Comparison of ENCODE assay signal across 1 cellular context in the genomic region with DNA sequence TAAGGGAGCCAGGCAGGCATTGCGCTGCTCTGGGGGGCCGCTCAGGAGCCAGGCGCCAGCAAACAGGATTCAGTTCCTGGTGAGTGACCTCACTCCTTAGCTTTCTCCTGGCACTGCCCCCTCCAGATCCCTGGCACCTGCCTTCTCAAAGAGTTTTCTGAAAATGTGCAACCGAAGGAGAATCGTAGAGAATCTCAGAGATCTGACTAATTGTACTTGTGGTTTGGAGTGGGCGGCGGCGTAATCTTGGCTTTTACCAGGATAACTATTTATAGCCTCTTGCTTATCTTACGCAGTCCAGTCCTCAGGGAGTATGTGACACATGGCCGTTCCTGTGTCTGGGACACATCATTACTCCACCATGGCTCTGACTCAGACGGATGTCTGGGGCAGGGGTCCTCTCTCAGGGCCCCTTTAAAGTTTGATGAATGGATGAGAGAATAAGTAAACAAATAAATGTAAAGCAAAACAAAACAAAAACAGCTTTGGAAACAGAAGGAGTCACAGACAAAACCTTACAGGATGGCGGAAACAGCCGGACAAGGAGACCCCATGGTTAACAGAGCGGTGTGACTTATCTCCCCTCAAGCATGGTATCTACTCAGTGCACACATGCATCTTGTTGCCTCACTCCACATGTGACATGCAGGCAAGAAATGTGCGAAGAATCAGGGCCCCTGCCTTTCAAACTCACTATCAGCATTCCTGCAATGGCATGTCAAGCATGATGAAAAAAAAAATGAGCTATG.
TF ChIP-seq lines count a peak whose summit lies in the region.

No MANE protein-coding gene starts in this region.

TF ChIP-seq in K562, 482 proteins besides CTCF, POLR2A, EP300 and RAD21 (continued from another document and continues in another):
- TF ChIP-seq, protein P1, sequence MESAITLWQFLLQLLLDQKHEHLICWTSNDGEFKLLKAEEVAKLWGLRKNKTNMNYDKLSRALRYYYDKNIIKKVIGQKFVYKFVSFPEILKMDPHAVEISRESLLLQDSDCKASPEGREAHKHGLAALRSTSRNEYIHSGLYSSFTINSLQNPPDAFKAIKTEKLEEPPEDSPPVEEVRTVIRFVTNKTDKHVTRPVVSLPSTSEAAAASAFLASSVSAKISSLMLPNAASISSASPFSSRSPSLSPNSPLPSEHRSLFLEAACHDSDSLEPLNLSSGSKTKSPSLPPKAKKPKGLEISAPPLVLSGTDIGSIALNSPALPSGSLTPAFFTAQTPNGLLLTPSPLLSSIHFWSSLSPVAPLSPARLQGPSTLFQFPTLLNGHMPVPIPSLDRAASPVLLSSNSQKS (CRISPR knock-in tag; IDR thresholded peaks at IDR 0.05) = no peak
- TF ChIP-seq TEAD4 (IDR thresholded peaks at IDR 0.05; ENCODE audit: low read length) = peak; percentile 91
- no peak for TF ChIP-seq TEAD4 (CRISPR knock-in tag; IDR thresholded peaks at IDR 0.05; ENCODE audit: borderline replicate concordance)
- no peak for TF ChIP-seq SMAD3 (CRISPR knock-in tag; conservative IDR thresholded peaks at IDR 0.05)
- TF ChIP-seq MCM2 (IDR thresholded peaks at IDR 0.05; ENCODE audit: low read depth) = no peak
- no peak for TF ChIP-seq TGIF2 (CRISPR knock-in tag; IDR thresholded peaks at IDR 0.05)
- TF ChIP-seq RBM14 (IDR thresholded peaks at IDR 0.05; ENCODE audit: borderline replicate concordance, insufficient read depth, low read depth, low read length) = no peak
- peak; percentile 93 for TF ChIP-seq CBFA2T3 (IDR thresholded peaks at IDR 0.05)
- no peak for TF ChIP-seq ELF4 (CRISPR knock-in tag; IDR thresholded peaks at IDR 0.05)
- TF ChIP-seq KLF1 (tag; IDR thresholded peaks at IDR 0.05) = no peak
- 0 out of 2 replicates have a peak, but pooled peaks have one; percentile 51 for TF ChIP-seq RNF2 (IDR thresholded peaks at IDR 0.05)
- no peak for TF ChIP-seq NBN (IDR thresholded peaks at IDR 0.05; ENCODE audit: low read depth)
- no peak for TF ChIP-seq BCL6 (CRISPR knock-in tag; IDR thresholded peaks at IDR 0.05)
- no peak for TF ChIP-seq NR2C2 (CRISPR knock-in tag; IDR thresholded peaks at IDR 0.05)
- TF ChIP-seq NR2C2 (tag; IDR thresholded peaks at IDR 0.05) = no peak
- no peak for TF ChIP-seq NCOA6 (IDR thresholded peaks at IDR 0.05)
- no peak for TF ChIP-seq U2AF2 (optimal IDR thresholded peaks at IDR 0.05; ENCODE audit: low read depth, low read length)
- TF ChIP-seq, protein P2, sequence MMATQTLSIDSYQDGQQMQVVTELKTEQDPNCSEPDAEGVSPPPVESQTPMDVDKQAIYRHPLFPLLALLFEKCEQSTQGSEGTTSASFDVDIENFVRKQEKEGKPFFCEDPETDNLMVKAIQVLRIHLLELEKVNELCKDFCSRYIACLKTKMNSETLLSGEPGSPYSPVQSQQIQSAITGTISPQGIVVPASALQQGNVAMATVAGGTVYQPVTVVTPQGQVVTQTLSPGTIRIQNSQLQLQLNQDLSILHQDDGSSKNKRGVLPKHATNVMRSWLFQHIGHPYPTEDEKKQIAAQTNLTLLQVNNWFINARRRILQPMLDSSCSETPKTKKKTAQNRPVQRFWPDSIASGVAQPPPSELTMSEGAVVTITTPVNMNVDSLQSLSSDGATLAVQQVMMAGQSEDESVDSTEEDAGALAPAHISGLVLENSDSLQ (IDR thresholded peaks at IDR 0.05) = peak; percentile 14; the same call in 1 of the 2 replicates
- TF ChIP-seq, protein P3, sequence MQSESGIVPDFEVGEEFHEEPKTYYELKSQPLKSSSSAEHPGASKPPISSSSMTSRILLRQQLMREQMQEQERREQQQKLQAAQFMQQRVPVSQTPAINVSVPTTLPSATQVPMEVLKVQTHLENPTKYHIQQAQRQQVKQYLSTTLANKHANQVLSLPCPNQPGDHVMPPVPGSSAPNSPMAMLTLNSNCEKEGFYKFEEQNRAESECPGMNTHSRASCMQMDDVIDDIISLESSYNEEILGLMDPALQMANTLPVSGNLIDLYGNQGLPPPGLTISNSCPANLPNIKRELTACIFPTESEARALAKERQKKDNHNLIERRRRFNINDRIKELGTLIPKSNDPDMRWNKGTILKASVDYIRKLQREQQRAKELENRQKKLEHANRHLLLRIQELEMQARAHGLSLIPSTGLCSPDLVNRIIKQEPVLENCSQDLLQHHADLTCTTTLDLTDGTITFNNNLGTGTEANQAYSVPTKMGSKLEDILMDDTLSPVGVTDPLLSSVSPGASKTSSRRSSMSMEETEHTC (IDR thresholded peaks at IDR 0.05) = 0 out of 2 replicates have a peak, but pooled peaks have one; percentile 20
- TF ChIP-seq MYC (IDR thresholded peaks at IDR 0.05; ENCODE audit: low read depth, low read length) = no peak
- no peak for TF ChIP-seq MYC (CRISPR knock-in tag; IDR thresholded peaks at IDR 0.05; ENCODE audit: borderline replicate concordance, low read depth)
- no peak for TF ChIP-seq ZFP36 (IDR thresholded peaks at IDR 0.05; ENCODE audit: low read depth, low read length, partially characterized antibody)
- no peak for TF ChIP-seq IRF2 (CRISPR knock-in tag; IDR thresholded peaks at IDR 0.05)
- peak; percentile 46; the same call in 1 of the 2 replicates for TF ChIP-seq FOXM1 (IDR thresholded peaks at IDR 0.05; ENCODE audit: low read depth)
- TF ChIP-seq FOXM1 (CRISPR knock-in tag; IDR thresholded peaks at IDR 0.05; ENCODE audit: low read depth) = no peak
- no peak for TF ChIP-seq FOXJ2 (tag; IDR thresholded peaks at IDR 0.05)
- TF ChIP-seq, protein P4, sequence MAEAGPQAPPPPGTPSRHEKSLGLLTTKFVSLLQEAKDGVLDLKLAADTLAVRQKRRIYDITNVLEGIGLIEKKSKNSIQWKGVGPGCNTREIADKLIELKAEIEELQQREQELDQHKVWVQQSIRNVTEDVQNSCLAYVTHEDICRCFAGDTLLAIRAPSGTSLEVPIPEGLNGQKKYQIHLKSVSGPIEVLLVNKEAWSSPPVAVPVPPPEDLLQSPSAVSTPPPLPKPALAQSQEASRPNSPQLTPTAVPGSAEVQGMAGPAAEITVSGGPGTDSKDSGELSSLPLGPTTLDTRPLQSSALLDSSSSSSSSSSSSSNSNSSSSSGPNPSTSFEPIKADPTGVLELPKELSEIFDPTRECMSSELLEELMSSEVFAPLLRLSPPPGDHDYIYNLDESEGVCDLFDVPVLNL (CRISPR knock-in tag; IDR thresholded peaks at IDR 0.05; ENCODE audit: low read depth) = no peak
- TF ChIP-seq KDM2B (CRISPR knock-in tag; IDR thresholded peaks at IDR 0.05) = no peak
- no peak for TF ChIP-seq MIER1 (IDR thresholded peaks at IDR 0.05; ENCODE audit: low read depth)
- TF ChIP-seq KLF13 (tag; IDR thresholded peaks at IDR 0.05; ENCODE audit: borderline replicate concordance, low read depth) = no peak
- TF ChIP-seq SMARCC2 (IDR thresholded peaks at IDR 0.05; ENCODE audit: low read depth) = no peak; the same call in 1 of the 2 replicates
- TF ChIP-seq PURB (CRISPR knock-in tag; IDR thresholded peaks at IDR 0.05; ENCODE audit: low read depth) = no peak
- TF ChIP-seq BHLHE40 (IDR thresholded peaks at IDR 0.05; ENCODE audit: low read length) = peak; percentile 65
- no peak for TF ChIP-seq ZNF696 (CRISPR knock-in tag; conservative IDR thresholded peaks at IDR 0.05)
- TF ChIP-seq, protein P5, sequence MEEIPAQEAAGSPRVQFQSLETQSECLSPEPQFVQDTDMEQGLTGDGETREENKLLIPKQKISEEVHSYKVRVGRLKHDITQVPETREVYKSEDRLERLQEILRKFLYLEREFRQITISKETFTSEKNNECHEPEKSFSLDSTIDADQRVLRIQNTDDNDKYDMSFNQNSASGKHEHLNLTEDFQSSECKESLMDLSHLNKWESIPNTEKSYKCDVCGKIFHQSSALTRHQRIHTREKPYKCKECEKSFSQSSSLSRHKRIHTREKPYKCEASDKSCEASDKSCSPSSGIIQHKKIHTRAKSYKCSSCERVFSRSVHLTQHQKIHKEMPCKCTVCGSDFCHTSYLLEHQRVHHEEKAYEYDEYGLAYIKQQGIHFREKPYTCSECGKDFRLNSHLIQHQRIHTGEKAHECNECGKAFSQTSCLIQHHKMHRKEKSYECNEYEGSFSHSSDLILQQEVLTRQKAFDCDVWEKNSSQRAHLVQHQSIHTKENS (CRISPR knock-in tag; IDR thresholded peaks at IDR 0.05) = no peak
- TF ChIP-seq, protein P6, sequence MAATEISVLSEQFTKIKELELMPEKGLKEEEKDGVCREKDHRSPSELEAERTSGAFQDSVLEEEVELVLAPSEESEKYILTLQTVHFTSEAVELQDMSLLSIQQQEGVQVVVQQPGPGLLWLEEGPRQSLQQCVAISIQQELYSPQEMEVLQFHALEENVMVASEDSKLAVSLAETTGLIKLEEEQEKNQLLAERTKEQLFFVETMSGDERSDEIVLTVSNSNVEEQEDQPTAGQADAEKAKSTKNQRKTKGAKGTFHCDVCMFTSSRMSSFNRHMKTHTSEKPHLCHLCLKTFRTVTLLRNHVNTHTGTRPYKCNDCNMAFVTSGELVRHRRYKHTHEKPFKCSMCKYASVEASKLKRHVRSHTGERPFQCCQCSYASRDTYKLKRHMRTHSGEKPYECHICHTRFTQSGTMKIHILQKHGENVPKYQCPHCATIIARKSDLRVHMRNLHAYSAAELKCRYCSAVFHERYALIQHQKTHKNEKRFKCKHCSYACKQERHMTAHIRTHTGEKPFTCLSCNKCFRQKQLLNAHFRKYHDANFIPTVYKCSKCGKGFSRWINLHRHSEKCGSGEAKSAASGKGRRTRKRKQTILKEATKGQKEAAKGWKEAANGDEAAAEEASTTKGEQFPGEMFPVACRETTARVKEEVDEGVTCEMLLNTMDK (IDR thresholded peaks at IDR 0.05; ENCODE audit: borderline replicate concordance, insufficient read depth, low read depth, low read length, poor library complexity, severe bottlenecking) = no peak
- TF ChIP-seq, protein P7, sequence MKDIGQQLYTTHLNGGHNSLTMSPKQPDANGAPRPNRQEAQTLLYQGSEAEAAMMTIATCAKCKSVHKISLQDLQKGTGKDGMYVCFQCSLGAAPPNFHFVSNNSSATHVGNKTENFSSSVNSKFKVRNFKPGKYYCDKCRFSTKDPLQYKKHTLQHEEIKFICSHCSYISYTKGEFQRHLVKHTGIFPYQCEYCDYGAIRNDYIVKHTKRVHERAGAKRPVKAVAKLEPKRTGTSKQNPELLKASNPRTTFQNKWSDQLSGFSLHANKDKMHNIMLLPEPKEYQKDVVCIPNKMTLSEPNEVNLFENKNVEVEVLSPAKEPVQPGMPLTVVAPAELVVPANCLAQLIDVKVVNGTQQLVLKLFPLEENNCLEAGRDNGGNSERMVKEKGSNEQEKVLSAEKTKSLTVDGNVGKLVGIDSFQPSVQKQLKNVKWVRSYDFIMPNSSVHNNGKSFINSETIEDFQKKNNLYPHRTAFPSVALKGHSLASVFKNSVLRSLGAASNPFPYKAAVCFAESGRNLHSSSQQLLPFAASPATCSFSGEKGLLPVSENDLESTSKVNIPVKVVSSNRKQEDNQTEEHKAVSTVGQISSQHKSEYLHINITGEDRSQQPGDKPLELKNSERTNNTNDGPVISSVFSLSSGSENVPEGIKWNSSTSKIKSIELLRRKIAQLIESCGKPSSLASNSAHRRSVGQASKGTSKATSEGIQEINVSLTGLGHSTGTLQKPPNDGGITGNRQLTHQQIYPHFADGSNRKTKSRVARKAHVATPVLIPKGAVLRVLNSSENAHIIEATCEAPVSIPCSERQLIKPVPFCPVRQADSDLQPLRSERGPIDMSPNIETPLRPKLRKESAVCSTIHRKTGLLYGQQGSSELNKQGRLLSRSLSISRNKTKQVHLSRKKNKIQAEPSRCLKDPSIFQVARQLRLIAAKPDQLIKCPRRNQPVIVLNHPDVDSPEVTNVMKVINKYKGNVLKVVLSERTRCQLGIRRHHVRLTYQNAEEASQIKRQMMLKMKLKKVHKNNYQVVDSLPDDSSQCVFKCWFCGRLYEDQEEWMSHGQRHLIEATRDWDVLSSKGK (CRISPR knock-in tag; IDR thresholded peaks at IDR 0.05) = no peak
- TF ChIP-seq ZNF695 (CRISPR knock-in tag; IDR thresholded peaks at IDR 0.05) = no peak
- TF ChIP-seq, protein P8, sequence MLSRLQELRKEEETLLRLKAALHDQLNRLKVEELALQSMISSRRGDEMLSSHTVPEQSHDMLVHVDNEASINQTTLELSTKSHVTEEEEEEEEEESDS (CRISPR knock-in tag; IDR thresholded peaks at IDR 0.05) = no peak
- TF ChIP-seq SAFB2 (IDR thresholded peaks at IDR 0.05; ENCODE audit: borderline replicate concordance, low read depth, low read length, severe bottlenecking) = no peak
- peak in 1 of 2 experiments; percentile 90; a peak in 2 of 4 replicates for TF ChIP-seq TBL1XR1 (IDR thresholded peaks at IDR 0.05; ENCODE audit: low read length in 2 of 2)
- no peak for TF ChIP-seq SIN3A (IDR thresholded peaks at IDR 0.05; ENCODE audit: borderline replicate concordance in 2 of 2, control insufficient read depth in 1 of 2, low read depth in 2 of 2, low read length in 2 of 2)
- peak; percentile 48; the same call in 1 of the 2 replicates for TF ChIP-seq ZNF175 (CRISPR knock-in tag; IDR thresholded peaks at IDR 0.05; ENCODE audit: low read depth)
- TF ChIP-seq, protein P9, sequence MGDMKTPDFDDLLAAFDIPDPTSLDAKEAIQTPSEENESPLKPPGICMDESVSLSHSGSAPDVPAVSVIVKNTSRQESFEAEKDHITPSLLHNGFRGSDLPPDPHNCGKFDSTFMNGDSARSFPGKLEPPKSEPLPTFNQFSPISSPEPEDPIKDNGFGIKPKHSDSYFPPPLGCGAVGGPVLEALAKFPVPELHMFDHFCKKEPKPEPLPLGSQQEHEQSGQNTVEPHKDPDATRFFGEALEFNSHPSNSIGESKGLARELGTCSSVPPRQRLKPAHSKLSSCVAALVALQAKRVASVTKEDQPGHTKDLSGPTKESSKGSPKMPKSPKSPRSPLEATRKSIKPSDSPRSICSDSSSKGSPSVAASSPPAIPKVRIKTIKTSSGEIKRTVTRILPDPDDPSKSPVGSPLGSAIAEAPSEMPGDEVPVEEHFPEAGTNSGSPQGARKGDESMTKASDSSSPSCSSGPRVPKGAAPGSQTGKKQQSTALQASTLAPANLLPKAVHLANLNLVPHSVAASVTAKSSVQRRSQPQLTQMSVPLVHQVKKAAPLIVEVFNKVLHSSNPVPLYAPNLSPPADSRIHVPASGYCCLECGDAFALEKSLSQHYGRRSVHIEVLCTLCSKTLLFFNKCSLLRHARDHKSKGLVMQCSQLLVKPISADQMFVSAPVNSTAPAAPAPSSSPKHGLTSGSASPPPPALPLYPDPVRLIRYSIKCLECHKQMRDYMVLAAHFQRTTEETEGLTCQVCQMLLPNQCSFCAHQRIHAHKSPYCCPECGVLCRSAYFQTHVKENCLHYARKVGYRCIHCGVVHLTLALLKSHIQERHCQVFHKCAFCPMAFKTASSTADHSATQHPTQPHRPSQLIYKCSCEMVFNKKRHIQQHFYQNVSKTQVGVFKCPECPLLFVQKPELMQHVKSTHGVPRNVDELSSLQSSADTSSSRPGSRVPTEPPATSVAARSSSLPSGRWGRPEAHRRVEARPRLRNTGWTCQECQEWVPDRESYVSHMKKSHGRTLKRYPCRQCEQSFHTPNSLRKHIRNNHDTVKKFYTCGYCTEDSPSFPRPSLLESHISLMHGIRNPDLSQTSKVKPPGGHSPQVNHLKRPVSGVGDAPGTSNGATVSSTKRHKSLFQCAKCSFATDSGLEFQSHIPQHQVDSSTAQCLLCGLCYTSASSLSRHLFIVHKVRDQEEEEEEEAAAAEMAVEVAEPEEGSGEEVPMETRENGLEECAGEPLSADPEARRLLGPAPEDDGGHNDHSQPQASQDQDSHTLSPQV (IDR thresholded peaks at IDR 0.05) = no peak
- peak; percentile 83 for TF ChIP-seq HDAC3 (IDR thresholded peaks at IDR 0.05; ENCODE audit: borderline replicate concordance, partially characterized antibody)
